In genomic region chr16:67278773-67279295, GRCh38 we compare ENCODE assay signal across 7 cellular contexts. TPM values are rescaled to one million over a fixed set of nuclear protein-coding genes. Genes with fewer than 3 reads are reported as not detected.
A peak's percentile ranks its signal among the peaks of the same experiment; 100 is the strongest.
DNase-seq lines count a peak whose midpoint lies in the region; ATAC-seq and TF ChIP-seq lines count a peak whose summit lies in the region.

No MANE protein-coding gene starts in this region.

- peak; percentile 53 for TF ChIP-seq CTCF in GM12864 (IDR thresholded peaks at IDR 0.05; ENCODE audit: low read depth, low read length, missing control alignments)
- peak in 3 of 6 experiments; percentile 19 to 36 (median 32) for TF ChIP-seq CTCF in esophagus squamous epithelium (IDR thresholded peaks at IDR 0.05)

- no peak overlapping the region for H2BK120ac ChIP-seq in neuronal stem cell (ENCODE audit: low read depth, low read length)

- H3K27ac ChIP-seq in esophagus squamous epithelium (peak overlapping the region; percentile 46 to 83 (median 76)), neuronal stem cell (replicated peaks; ENCODE audit: low read length) (no peak overlapping the region)

- no peaks in the 10 kb centered on the region for H3K27me3 ChIP-seq in esophagus squamous epithelium
- H3K27me3 ChIP-seq in neuronal stem cell (ENCODE audit: control insufficient read depth in 3 of 3, insufficient read depth in 3 of 3, low read depth in 1 of 3, low read length in 3 of 3): peaks cover 0 to 65% (median 11%) of the 10 kb centered on the region in 3 experiments

- H4K8ac ChIP-seq in neuronal stem cell (ENCODE audit: low read depth, low read length): no peak overlapping the region

- H2BK12ac ChIP-seq in neuronal stem cell (ENCODE audit: low read length): no peak overlapping the region

- intact Hi-C loops in esophagus squamous epithelium (cut with DNase I): no loop called here

- H3K14ac ChIP-seq in neuronal stem cell (ENCODE audit: low read length): peak overlapping the region; percentile 98

- H3K4me1 Mint-ChIP-seq in activated CD4-positive, alpha-beta memory T cell treated with anti-CD3 and anti-CD28 coated beads, Interleukin-2, amount 10 ng/mL, durations not matched to agents 7 days and 5 days: peaks cover 24% of the 10 kb centered on the region

- H3K36me3 Mint-ChIP-seq in activated CD4-positive, alpha-beta memory T cell treated with anti-CD3 and anti-CD28 coated beads, Interleukin-2, amount 10 ng/mL, durations not matched to agents 7 days and 5 days (ENCODE audit: low read depth): peaks cover 12% of the 10 kb centered on the region

- H3K4ac ChIP-seq in neuronal stem cell (ENCODE audit: low read length): no peak overlapping the region

- TF ChIP-seq POLR2A in esophagus squamous epithelium (IDR thresholded peaks at IDR 0.05): no peak

- peak overlapping the region; percentile 10 for H2BK15ac ChIP-seq in neuronal stem cell (ENCODE audit: low read length)

- H3K27me3 Mint-ChIP-seq in activated CD4-positive, alpha-beta memory T cell treated with anti-CD3 and anti-CD28 coated beads, Interleukin-2, amount 10 ng/mL, durations not matched to agents 7 days and 5 days: no peaks in the 10 kb centered on the region

- H3K4me2 ChIP-seq in neuronal stem cell (ENCODE audit: insufficient read depth, low read length, poor library complexity, severe bottlenecking): peak overlapping the region; percentile 54

- no peaks in the 10 kb centered on the region for H3K9me3 Mint-ChIP-seq in activated CD4-positive, alpha-beta memory T cell treated with anti-CD3 and anti-CD28 coated beads, Interleukin-2, amount 10 ng/mL, durations not matched to agents 7 days and 5 days

- peak overlapping the region; percentile 82 for H2AFZ ChIP-seq in neuronal stem cell (ENCODE audit: low read length)

- H3K9me3 ChIP-seq in esophagus squamous epithelium (no peaks in the 10 kb centered on the region), neuronal stem cell (replicated peaks in 1 of 2; ENCODE audit: control insufficient read depth in 2 of 2, insufficient read depth in 1 of 2, low read depth in 1 of 2, low read length in 2 of 2) (no peaks in the 10 kb centered on the region)

- POLR2A ChIA-PET in activated CD4-positive, alpha-beta memory T cell treated with anti-CD3 and anti-CD28 coated beads, Interleukin-2, amount 10 ng/mL, durations not matched to agents 7 days and 5 days (lab: Charles Lee): interaction anchor here (0.8 to 2.3 kb wide), 4 partner anchors 8 to 31 kb away, joined by 4 to 9 read pairs (median 7); partner anchors contain the start of genes FHOD1 and SLC9A5

- CTCF ChIA-PET in activated CD4-positive, alpha-beta memory T cell treated with anti-CD3 and anti-CD28 coated beads, Interleukin-2, amount 10 ng/mL, durations not matched to agents 7 days and 5 days (lab: Charles Lee): interaction anchor here (1.0 to 2.7 kb wide), 11 partner anchors 9 to 121 kb away, joined by 3 to 15 read pairs (median 4); partner anchors contain the start of genes FHOD1, SLC9A5 and TMEM208

- H3K36me3 ChIP-seq in esophagus squamous epithelium (peaks cover 0 to 23% (median 6%) of the 10 kb centered on the region in 3 donors), neuronal stem cell (replicated peaks in 1 of 2; ENCODE audit: control insufficient read depth in 2 of 2, insufficient read depth in 2 of 2, low read length in 2 of 2) (no peaks in the 10 kb centered on the region)

- WGBS in esophagus squamous epithelium, 2 donors: 0% methylated on average over 9 of the region's 42 CpGs; no CpG with 5 or more reads in 1 of the 2 donors
- no CpG with 5 or more reads among the region's 42 CpGs for WGBS in neuronal stem cell (ENCODE audit: extremely low coverage in 2 of 2, insufficient read length in 2 of 2, insufficient replicate concordance in 1 of 2), 2 donors

- H2BK5ac ChIP-seq in neuronal stem cell (ENCODE audit: low read length): no peak overlapping the region

- H3K9ac ChIP-seq in neuronal stem cell (ENCODE audit: low read depth, low read length, poor library complexity): peak overlapping the region; percentile 75

- peak overlapping the region; percentile 82 for H3K4me3 Mint-ChIP-seq in activated CD4-positive, alpha-beta memory T cell treated with anti-CD3 and anti-CD28 coated beads, Interleukin-2, amount 10 ng/mL, durations not matched to agents 7 days and 5 days

- peak overlapping the region; percentile 69 for H3K27ac Mint-ChIP-seq in activated CD4-positive, alpha-beta memory T cell treated with anti-CD3 and anti-CD28 coated beads, Interleukin-2, amount 10 ng/mL, durations not matched to agents 7 days and 5 days

- no peak overlapping the region for H4K91ac ChIP-seq in neuronal stem cell (ENCODE audit: low read depth, low read length, poor library complexity)

- no peak overlapping the region for H2AK5ac ChIP-seq in neuronal stem cell (ENCODE audit: low read depth, low read length)

- peak; percentile 39 for ATAC-seq in GM21619 (IDR thresholded peaks at IDR 0.05; ENCODE audit: unreplicated experiment)

- DNase-seq in GM12864 (ENCODE audit: low read depth) (no peak), Kasumi-1 (lab: John Stamatoyannopoulos, UW) (peak; percentile 25 to 36), esophagus squamous epithelium (lab: John Stamatoyannopoulos, UW) (no peak), neuronal stem cell (ENCODE audit: low spot score) (no peak), SW480 (ENCODE audit: low spot score) (no peak)
- DNase-seq in activated CD4-positive, alpha-beta memory T cell treated with anti-CD3 and anti-CD28 coated beads, Interleukin-2, amount 10 ng/mL, durations not matched to agents 7 days and 5 days: peak; percentile 62

- H3K4me1 ChIP-seq in esophagus squamous epithelium: peaks cover 20 to 39% (median 23%) of the 10 kb centered on the region in 3 donors
- H3K4me1 ChIP-seq in neuronal stem cell (ENCODE audit: control insufficient read depth in 2 of 2, insufficient read depth in 1 of 2, low read depth in 1 of 2, low read length in 2 of 2): no peaks in the 10 kb centered on the region

- peak overlapping the region; percentile 37 for H3K23ac ChIP-seq in neuronal stem cell (ENCODE audit: low read depth, low read length, poor library complexity)

- H3K4me3 ChIP-seq in GM12864 (ENCODE audit: low read depth, low read length) (peak overlapping the region; percentile 81), esophagus squamous epithelium (peak overlapping the region; percentile 53 to 83 (median 70)), neuronal stem cell (ENCODE audit: low read length in 2 of 2) (peak overlapping the region; percentile 23 to 76)

- no peaks in the 10 kb centered on the region for H3K79me1 ChIP-seq in neuronal stem cell (ENCODE audit: low read depth, low read length)

- peak overlapping the region; percentile 94 for H3K18ac ChIP-seq in neuronal stem cell (ENCODE audit: low read length)

RNA-seq across cellular contexts. Expression of gene PLEKHG4, which starts 0.5 kb away (rescaled TPM):
- total RNA-seq in activated CD4-positive, alpha-beta memory T cell treated with anti-CD3 and anti-CD28 coated beads, Interleukin-2, amount 10 ng/mL, durations not matched to agents 7 days and 5 days: 10 to 100 TPM in 1 of 2 experiments, 1 to 10 TPM in 1; 9.2 to 10.9 TPM
- total RNA-seq in esophagus squamous epithelium: 10 to 100 TPM in 1 of 4 donors, 1 to 10 TPM in 3; 5.0 to 11.4 (median 7.5) TPM
- 2.4 TPM for polyA plus RNA-seq in neuronal stem cell (2013, experiment 1 of 2)
- 3.0 TPM for polyA plus RNA-seq in neuronal stem cell (2013, experiment 2 of 2)

RNA-seq across cellular contexts. Expression of gene SLC9A5, which starts 30.1 kb away (rescaled TPM):
- 1 to 10 TPM; 2.2 to 2.8 TPM for total RNA-seq in activated CD4-positive, alpha-beta memory T cell treated with anti-CD3 and anti-CD28 coated beads, Interleukin-2, amount 10 ng/mL, durations not matched to agents 7 days and 5 days
- total RNA-seq in esophagus squamous epithelium: under 1 TPM in 1 of 4 donors, not detected in 3; 0.19 TPM
- polyA plus RNA-seq in neuronal stem cell (2013, experiment 1 of 2): 2.6 TPM
- 2.3 TPM for polyA plus RNA-seq in neuronal stem cell (2013, experiment 2 of 2)

RNA-seq across cellular contexts. Expression of gene FHOD1, which starts 31.6 kb away (rescaled TPM):
- 10 to 100 TPM; 94.8 to 99.1 TPM for total RNA-seq in activated CD4-positive, alpha-beta memory T cell treated with anti-CD3 and anti-CD28 coated beads, Interleukin-2, amount 10 ng/mL, durations not matched to agents 7 days and 5 days
- 1 to 10 TPM; 1.9 to 7.4 (median 5.3) TPM for total RNA-seq in esophagus squamous epithelium
- polyA plus RNA-seq in neuronal stem cell (2013, experiment 1 of 2): 15.0 TPM
- 14.0 TPM for polyA plus RNA-seq in neuronal stem cell (2013, experiment 2 of 2)

RNA-seq across cellular contexts. Expression of gene KCTD19, which starts 47.7 kb away (rescaled TPM):
- total RNA-seq in activated CD4-positive, alpha-beta memory T cell treated with anti-CD3 and anti-CD28 coated beads, Interleukin-2, amount 10 ng/mL, durations not matched to agents 7 days and 5 days: under 1 TPM; 0.20 to 0.48 TPM
- total RNA-seq in esophagus squamous epithelium: under 1 TPM in 1 of 4 donors, not detected in 3; 0.09 TPM
- polyA plus RNA-seq in neuronal stem cell (2013, experiment 1 of 2): 1.4 TPM
- polyA plus RNA-seq in neuronal stem cell (2013, experiment 2 of 2): 1.3 TPM

RNA-seq across cellular contexts. Expression of gene LRRC36, which starts 47.8 kb away (rescaled TPM):
- not detected for total RNA-seq in activated CD4-positive, alpha-beta memory T cell treated with anti-CD3 and anti-CD28 coated beads, Interleukin-2, amount 10 ng/mL, durations not matched to agents 7 days and 5 days
- total RNA-seq in esophagus squamous epithelium: not detected
- 0.10 TPM for polyA plus RNA-seq in neuronal stem cell (2013, experiment 1 of 2)
- 0.15 TPM for polyA plus RNA-seq in neuronal stem cell (2013, experiment 2 of 2)

Comparison
In these comparisons a context has a peak if more than half of its experiments do, and no peak if none do; other contexts are left out.
1. DNase-seq: peak in Kasumi-1 (2 of 2) and activated CD4-positive, alpha-beta memory T cell treated with anti-CD3 and anti-CD28 coated beads, Interleukin-2, amount 10 ng/mL, durations not matched to agents 7 days and 5 days (single experiment); none in GM12864 (single experiment), esophagus squamous epithelium (single experiment), neuronal stem cell (single experiment) and SW480 (single experiment).
2. RNA of gene FHOD1, which starts 31.6 kb away (total RNA-seq): 94.8 to 99.1 TPM in activated CD4-positive, alpha-beta memory T cell treated with anti-CD3 and anti-CD28 coated beads, Interleukin-2, amount 10 ng/mL, durations not matched to agents 7 days and 5 days; 1.9 to 7.4 TPM in esophagus squamous epithelium; every median in the first group is over 10 times any median in the second.
3. Peak in every context shown above with its lines, with median percentiles within 50 percentile points of each other: H3K4me3 ChIP-seq.